In genomic region chr11:11586465-11586864, GRCh38 we compare ENCODE assay signal across 16 cellular contexts. TPM values are rescaled to one million over a fixed set of nuclear protein-coding genes. Genes with fewer than 3 reads are reported as not detected.
DNase-seq lines count a peak whose midpoint lies in the region; TF ChIP-seq lines count a peak whose summit lies in the region.
"Had no signal": no experiment of that assay in that cellular context is flagged by ENCODE, and none has a peak within 500 bp of the region (broad histone marks: within the 10 kb centered on the region; RNA-seq: fewer than 3 reads in every experiment).

No MANE protein-coding gene starts in this region.

- H3K36me3 ChIP-seq in esophagus muscularis mucosa: no peaks in the 10 kb centered on the region
- H3K36me3 ChIP-seq in right atrium auricular region: no peaks in the 10 kb centered on the region
- no peaks in the 10 kb centered on the region for H3K36me3 ChIP-seq in thyroid gland
- H3K36me3 ChIP-seq: BE2C had no signal

- no peak overlapping the region for H3K4me3 ChIP-seq in esophagus muscularis mucosa
- no peak overlapping the region for H3K4me3 ChIP-seq in right atrium auricular region
- no peak overlapping the region for H3K4me3 ChIP-seq in thyroid gland (replicated peaks in 1 of 3)
- H3K4me3 ChIP-seq: A549, GM12878 had no signal

- H3K4me1 ChIP-seq in esophagus muscularis mucosa (peaks cover 36 to 71% (median 53%) of the 10 kb centered on the region in 4 donors), right atrium auricular region (peaks cover 0 to 63% of the 10 kb centered on the region in 2 donors), thyroid gland (peaks cover 19 to 40% of the 10 kb centered on the region in 2 donors)
- H3K4me1 ChIP-seq: BE2C had no signal

- no peaks in the 10 kb centered on the region for H3K36me3 Mint-ChIP-seq in chondrocyte (ENCODE audit: low read depth)
- H3K36me3 Mint-ChIP-seq: CD4-positive, alpha-beta memory T cell had no signal

- no peak overlapping the region for H3K27ac ChIP-seq in esophagus muscularis mucosa (replicated peaks in 1 of 4)
- H3K27ac ChIP-seq in right atrium auricular region: peak overlapping the region; percentile 18 to 24
- H3K27ac ChIP-seq in thyroid gland: no peak overlapping the region

- TF ChIP-seq CTCF in chondrocyte (IDR thresholded peaks at IDR 0.05) (no peak), esophagus muscularis mucosa (IDR thresholded peaks at IDR 0.05) (no peak), right atrium auricular region (IDR thresholded peaks at IDR 0.05) (no peak), thyroid gland (IDR thresholded peaks at IDR 0.05) (no peak)

- peak overlapping the region; percentile 74 for H3K27ac Mint-ChIP-seq in chondrocyte (ENCODE audit: unreplicated experiment)
- H3K27ac Mint-ChIP-seq: CD4-positive, alpha-beta memory T cell; H9 had no signal

- intact Hi-C loops in esophagus muscularis mucosa (cut with DNase I) (no loop called here), thyroid gland (cut with DNase I) (no loop called here)

- H3K4me3 Mint-ChIP-seq in chondrocyte (ENCODE audit: unreplicated experiment): no peak overlapping the region
- H3K4me3 Mint-ChIP-seq: CD4-positive, alpha-beta memory T cell; H9 had no signal

- 86% methylated on average over 7 of the region's 7 CpGs for WGBS in esophagus muscularis mucosa
- WGBS in thyroid gland, 2 donors: 90 to 92% methylated on average over 7 of the region's 7 CpGs

- H3K4me1 Mint-ChIP-seq in chondrocyte (ENCODE audit: low read depth): peaks cover 76% of the 10 kb centered on the region
- H3K4me1 Mint-ChIP-seq: CD4-positive, alpha-beta memory T cell had no signal

- DNase-seq in chondrocyte (ENCODE audit: low spot score): no peak
- DNase-seq in esophagus muscularis mucosa (ENCODE audit: extremely low spot score): peak; percentile 50
- no peak for DNase-seq in right atrium auricular region (ENCODE audit: low spot score)
- no peak for DNase-seq in activated CD4-positive, alpha-beta T cell treated with anti-CD3 and anti-CD28 coated beads for 48 hours
- no peak for DNase-seq in iPS-NIHi11 (ENCODE audit: low spot score)
- DNase-seq in thyroid gland: no peak
- no peak for DNase-seq in HK-2 (ENCODE audit: unreplicated experiment)
- DNase-seq: BE2C; CD4-positive, alpha-beta memory T cell; DMS79; GOT3 had no signal

- no peaks in the 10 kb centered on the region for H3K9me3 Mint-ChIP-seq in chondrocyte (ENCODE audit: low read depth)
- H3K9me3 Mint-ChIP-seq: CD4-positive, alpha-beta memory T cell; H9 had no signal

- H3K9me3 ChIP-seq in esophagus muscularis mucosa: no peaks in the 10 kb centered on the region
- no peaks in the 10 kb centered on the region for H3K9me3 ChIP-seq in right atrium auricular region
- H3K9me3 ChIP-seq in thyroid gland: no peaks in the 10 kb centered on the region
- H3K9me3 ChIP-seq: A549, BE2C had no signal

- TF ChIP-seq EP300 in esophagus muscularis mucosa (IDR thresholded peaks at IDR 0.05): no peak

- peaks cover 3% of the 10 kb centered on the region for H3K27me3 Mint-ChIP-seq in chondrocyte (ENCODE audit: low read depth)

- no peak for TF ChIP-seq POLR2A in esophagus muscularis mucosa (IDR thresholded peaks at IDR 0.05; ENCODE audit: low read depth)
- TF ChIP-seq POLR2A in thyroid gland (IDR thresholded peaks at IDR 0.05): no peak

- H3K27me3 ChIP-seq in esophagus muscularis mucosa (no peaks in the 10 kb centered on the region), right atrium auricular region (no peaks in the 10 kb centered on the region), thyroid gland (no peaks in the 10 kb centered on the region)
- H3K27me3 ChIP-seq: BE2C had no signal

RNA-seq across cellular contexts. Expression of gene GALNT18, which starts 35.3 kb away (rescaled TPM):
- total RNA-seq in chondrocyte (35.9 to 38.4 TPM (median 36.4 TPM) in 3 replicates), esophagus muscularis mucosa (10 to 100 TPM; 29.1 to 67.0 (median 49.3) TPM), right atrium auricular region (10 to 100 TPM; 22.2 to 26.8 TPM), thyroid gland (10 to 100 TPM; 60.7 to 93.8 (median 87.5) TPM)
- total RNA-seq: CD4-positive, alpha-beta memory T cell; G401; HepG2 had no signal

Comparison
In these comparisons a context has a peak if more than half of its experiments do, and no peak if none do; other contexts are left out.
1. H3K27ac ChIP-seq: peak in right atrium auricular region (2 of 2); none in esophagus muscularis mucosa (0 of 4) and thyroid gland (0 of 3).